Comparison of ENCODE assay signal across 9 cellular contexts in the genomic region with DNA sequence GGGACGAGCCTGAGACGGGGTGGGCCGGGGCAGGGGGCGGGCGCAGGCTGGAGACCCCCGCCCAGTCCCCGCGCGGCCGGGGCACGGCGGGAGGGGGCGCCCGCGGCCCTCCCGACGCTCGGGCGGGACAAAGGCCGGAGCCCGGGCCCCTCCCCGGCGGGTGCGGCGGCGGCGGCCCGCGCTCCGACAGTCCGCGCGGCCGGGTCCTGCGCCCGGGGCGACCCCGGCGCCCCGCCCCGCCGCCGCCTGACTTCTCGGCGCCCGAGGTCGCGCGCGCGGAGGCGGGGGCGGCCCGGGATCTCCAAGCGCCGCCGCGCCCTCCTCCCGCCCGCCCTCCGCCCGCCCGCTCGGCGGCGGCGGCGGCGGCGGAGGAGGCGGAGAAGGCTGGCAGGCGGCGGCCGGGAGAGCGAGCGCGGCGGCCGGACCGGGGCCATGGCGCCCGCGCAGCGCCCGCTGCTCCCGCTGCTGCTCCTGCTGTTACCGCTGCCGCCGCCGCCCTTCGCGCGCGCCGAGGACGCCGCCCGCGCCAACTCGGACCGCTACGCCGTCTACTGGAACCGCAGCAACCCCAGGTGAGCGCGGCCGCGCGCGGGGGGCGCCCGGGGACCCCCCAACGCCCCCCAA. TPM values are rescaled to one million over a fixed set of nuclear protein-coding genes. Genes with fewer than 3 reads are reported as not detected.
DNase-seq lines count a peak whose midpoint lies in the region; ATAC-seq and TF ChIP-seq lines count a peak whose summit lies in the region.
"Had no signal": no experiment of that assay in that cellular context is flagged by ENCODE, and none has a peak within 500 bp of the region (broad histone marks: within the 10 kb centered on the region; RNA-seq: fewer than 3 reads in every experiment).

A gene (plus strand): TSS at position 137 of the 624 bp plus-strand sequence. CDS start 296 bp downstream, at position 433.

- peaks cover 78% of the 10 kb centered on the region for H3K27me3 Mint-ChIP-seq in activated naive CD4-positive, alpha-beta T cell treated with anti-CD3 and anti-CD28 coated beads, Interleukin-2, amount 10 ng/mL, durations not matched to agents 7 days and 5 days
- peaks cover 13% of the 10 kb centered on the region for H3K27me3 Mint-ChIP-seq in activated T-helper 17 cell treated with anti-CD3 and anti-CD28 coated beads, Interleukin-2, amount 50 U/mL, for 72 hours
- H3K27me3 Mint-ChIP-seq in immature natural killer cell (ENCODE audit: low read depth in 3 of 3) (peaks cover 2 to 5% (median 5%) of the 10 kb centered on the region in 3 donors), HFFc6 (ENCODE audit: insufficient read depth) (peaks cover 24% of the 10 kb centered on the region)

- no peaks in the 10 kb centered on the region for H3K9me3 Mint-ChIP-seq in activated naive CD4-positive, alpha-beta T cell treated with anti-CD3 and anti-CD28 coated beads, Interleukin-2, amount 10 ng/mL, durations not matched to agents 7 days and 5 days
- H3K9me3 Mint-ChIP-seq in activated naive CD4-positive, alpha-beta T cell treated with anti-CD3 and anti-CD28 coated beads, Interleukin-2, amount 50 U/mL, for 72 hours = no peaks in the 10 kb centered on the region
- no peaks in the 10 kb centered on the region for H3K9me3 Mint-ChIP-seq in activated T-helper 17 cell treated with anti-CD3 and anti-CD28 coated beads, Interleukin-2, amount 50 U/mL, for 72 hours
- H3K9me3 Mint-ChIP-seq in immature natural killer cell (peaks cover 0 to 3% (median 0%) of the 10 kb centered on the region in 6 donors), HFFc6 (no peaks in the 10 kb centered on the region)

- intact Hi-C loops in tibial artery (cut with DNase I; ENCODE audit: low total_unique reads) = no loop called here

- H3K27ac Mint-ChIP-seq in activated naive CD4-positive, alpha-beta T cell treated with anti-CD3 and anti-CD28 coated beads, Interleukin-2, amount 10 ng/mL, durations not matched to agents 7 days and 5 days = no peak within 1 kb of the TSS
- H3K27ac Mint-ChIP-seq in activated naive CD4-positive, alpha-beta T cell treated with anti-CD3 and anti-CD28 coated beads, Interleukin-2, amount 50 U/mL, for 72 hours = no peak within 1 kb of the TSS
- no peak within 1 kb of the TSS for H3K27ac Mint-ChIP-seq in activated T-helper 17 cell treated with anti-CD3 and anti-CD28 coated beads, Interleukin-2, amount 50 U/mL, for 72 hours
- H3K27ac Mint-ChIP-seq in immature natural killer cell = peak within 1 kb of the TSS in 2 of 6 donors; percentile 38 to 42
- H3K27ac Mint-ChIP-seq in HFFc6 = no peak within 1 kb of the TSS

- H3K4me1 Mint-ChIP-seq in activated naive CD4-positive, alpha-beta T cell treated with anti-CD3 and anti-CD28 coated beads, Interleukin-2, amount 10 ng/mL, durations not matched to agents 7 days and 5 days = peaks cover 9% of the 10 kb centered on the region
- no peaks in the 10 kb centered on the region for H3K4me1 Mint-ChIP-seq in activated T-helper 17 cell treated with anti-CD3 and anti-CD28 coated beads, Interleukin-2, amount 50 U/mL, for 72 hours
- H3K4me1 Mint-ChIP-seq in immature natural killer cell (peaks cover 0 to 8% of the 10 kb centered on the region in 2 donors), HFFc6 (ENCODE audit: low read depth) (no peaks in the 10 kb centered on the region)

- no peak for ATAC-seq in activated naive CD4-positive, alpha-beta T cell treated with anti-CD3 and anti-CD28 coated beads, Interleukin-2, amount 50 U/mL, for 72 hours
- ATAC-seq in activated T-helper 17 cell treated with anti-CD3 and anti-CD28 coated beads, Interleukin-2, amount 50 U/mL, for 72 hours (replicated peaks) = no peak
- no peak for ATAC-seq in HG02588 (IDR thresholded peaks at IDR 0.05; ENCODE audit: unreplicated experiment)

- peak within 1 kb of the TSS; percentile 46 for H3K4me3 Mint-ChIP-seq in activated naive CD4-positive, alpha-beta T cell treated with anti-CD3 and anti-CD28 coated beads, Interleukin-2, amount 10 ng/mL, durations not matched to agents 7 days and 5 days
- H3K4me3 Mint-ChIP-seq in activated T-helper 17 cell treated with anti-CD3 and anti-CD28 coated beads, Interleukin-2, amount 50 U/mL, for 72 hours = peak within 1 kb of the TSS; percentile 48
- peak within 1 kb of the TSS; percentile 10 to 59 (median 50) for H3K4me3 Mint-ChIP-seq in immature natural killer cell
- H3K4me3 Mint-ChIP-seq in HFFc6 = no peak within 1 kb of the TSS

- H3K4me1 ChIP-seq in tibial artery = peaks cover 0 to 25% (median 18%) of the 10 kb centered on the region in 4 donors

- H3K27ac ChIP-seq in tibial artery = no peak within 1 kb of the TSS

- H3K4me3 ChIP-seq in tibial artery = peak within 1 kb of the TSS; percentile 8 to 20

- peaks cover 3 to 78% of the 10 kb centered on the region in 2 donors for H3K27me3 ChIP-seq in tibial artery

- peaks cover 2% of the 10 kb centered on the region for H3K36me3 Mint-ChIP-seq in activated naive CD4-positive, alpha-beta T cell treated with anti-CD3 and anti-CD28 coated beads, Interleukin-2, amount 10 ng/mL, durations not matched to agents 7 days and 5 days
- no peaks in the 10 kb centered on the region for H3K36me3 Mint-ChIP-seq in activated naive CD4-positive, alpha-beta T cell treated with anti-CD3 and anti-CD28 coated beads, Interleukin-2, amount 50 U/mL, for 72 hours
- no peaks in the 10 kb centered on the region for H3K36me3 Mint-ChIP-seq in activated T-helper 17 cell treated with anti-CD3 and anti-CD28 coated beads, Interleukin-2, amount 50 U/mL, for 72 hours (ENCODE audit: low read depth)
- H3K36me3 Mint-ChIP-seq in immature natural killer cell (no peaks in the 10 kb centered on the region), HFFc6 (ENCODE audit: low read depth) (no peaks in the 10 kb centered on the region)

- CTCF ChIA-PET in activated naive CD4-positive, alpha-beta T cell treated with anti-CD3 and anti-CD28 coated beads, Interleukin-2, amount 10 ng/mL, durations not matched to agents 7 days and 5 days (lab: Charles Lee) = no interaction called here

- TF ChIP-seq CTCF in tibial artery (IDR thresholded peaks at IDR 0.05) = no peak
- TF ChIP-seq CTCF in HFFc6 (IDR thresholded peaks at IDR 0.05) = no peak

- DNase-seq in activated naive CD4-positive, alpha-beta T cell treated with anti-CD3 and anti-CD28 coated beads, Interleukin-2, amount 10 ng/mL, durations not matched to agents 7 days and 5 days = no peak
- DNase-seq in activated naive CD4-positive, alpha-beta T cell treated with anti-CD3 and anti-CD28 coated beads, Interleukin-2, amount 50 U/mL, for 72 hours (ENCODE audit: low spot score in 2 of 2) = no peak
- DNase-seq in immature natural killer cell (no peak), tibial artery (no peak), HFFc6 (no peak), cortex of kidney (lab: John Stamatoyannopoulos, UW) (no peak)

- no peaks in the 10 kb centered on the region for H3K36me3 ChIP-seq in tibial artery

- H3K9me3 ChIP-seq in tibial artery = no peaks in the 10 kb centered on the region

RNA-seq across cellular contexts. Expression of the gene that starts here (rescaled TPM):
- total RNA-seq in activated naive CD4-positive, alpha-beta T cell treated with anti-CD3 and anti-CD28 coated beads, Interleukin-2, amount 50 U/mL, for 72 hours = under 1 TPM in 1 of 2 donors, not detected in 1; 0.25 TPM
- not detected for total RNA-seq in activated T-helper 17 cell treated with anti-CD3 and anti-CD28 coated beads, Interleukin-2, amount 50 U/mL, for 72 hours
- not detected for polyA plus RNA-seq in immature natural killer cell
- not detected for total RNA-seq in HFFc6 (2021; fragmentation: NEBNext Ultra II Directional; extraction: Animal tissue kit (Norgen Biotek cat#: 25700))
- total RNA-seq: bronchial epithelial cell had no signal
